Comparison of ENCODE assay signal across 11 cellular contexts in genomic region chr18:79616651-79617518, GRCh38.
DNase-seq lines count a peak whose midpoint lies in the region; ATAC-seq and TF ChIP-seq lines count a peak whose summit lies in the region.
"Had no signal": no experiment of that assay in that cellular context is flagged by ENCODE, and none has a peak within 500 bp of the region (broad histone marks: within the 10 kb centered on the region; RNA-seq: fewer than 3 reads in every experiment).

No MANE protein-coding gene starts in this region.

- no peaks in the 10 kb centered on the region for H3K27me3 ChIP-seq in GM23338 (ENCODE audit: insufficient read depth)

- H4K20me1 ChIP-seq in GM23338 (replicated peaks; ENCODE audit: insufficient read depth): no peaks in the 10 kb centered on the region

- H3K36me3 Mint-ChIP-seq in GM23338 (ENCODE audit: low read depth): no peaks in the 10 kb centered on the region
- H3K36me3 Mint-ChIP-seq in stimulated activated memory B cell treated with anti-CD40 and anti-IgM and Interleukin-4, amounts not matched to agents 10 μg/mL and 1 μg/mL and 100 μg/mL, for 72 hours: no peaks in the 10 kb centered on the region
- peaks cover 2% of the 10 kb centered on the region for H3K36me3 Mint-ChIP-seq in activated CD4-positive, alpha-beta T cell treated with anti-CD3 and anti-CD28 coated beads, Interleukin-2, amount 10 ng/mL, durations not matched to agents 7 days and 5 days (ENCODE audit: low read depth)
- H3K36me3 Mint-ChIP-seq: IgD-negative memory B cell had no signal

- POLR2A ChIA-PET in activated CD4-positive, alpha-beta T cell treated with anti-CD3 and anti-CD28 coated beads, Interleukin-2, amount 10 ng/mL, durations not matched to agents 7 days and 5 days (lab: Charles Lee): no interaction called here

- H3K4me3 Mint-ChIP-seq in GM23338: peak overlapping the region; percentile 61
- no peak overlapping the region for H3K4me3 Mint-ChIP-seq in stimulated activated memory B cell treated with anti-CD40 and anti-IgM and Interleukin-4, amounts not matched to agents 10 μg/mL and 1 μg/mL and 100 μg/mL, for 72 hours
- H3K4me3 Mint-ChIP-seq in activated CD4-positive, alpha-beta T cell treated with anti-CD3 and anti-CD28 coated beads, Interleukin-2, amount 10 ng/mL, durations not matched to agents 7 days and 5 days: no peak overlapping the region

- H3K9me2 ChIP-seq in GM23338 (ENCODE audit: insufficient read depth): no peaks in the 10 kb centered on the region

- no peaks in the 10 kb centered on the region for H3K79me2 ChIP-seq in GM23338 (replicated peaks; ENCODE audit: insufficient read depth)

- H2AFZ ChIP-seq in GM23338: peak overlapping the region; percentile 89; the same call in 1 of the 2 replicates

- H3K27ac Mint-ChIP-seq in GM23338: no peak overlapping the region
- H3K27ac Mint-ChIP-seq in stimulated activated memory B cell treated with anti-CD40 and anti-IgM and Interleukin-4, amounts not matched to agents 10 μg/mL and 1 μg/mL and 100 μg/mL, for 72 hours: no peak overlapping the region
- no peak overlapping the region for H3K27ac Mint-ChIP-seq in activated CD4-positive, alpha-beta T cell treated with anti-CD3 and anti-CD28 coated beads, Interleukin-2, amount 10 ng/mL, durations not matched to agents 7 days and 5 days
- H3K27ac Mint-ChIP-seq: IgD-negative memory B cell had no signal

- H3K4me1 Mint-ChIP-seq in GM23338: peaks cover 3% of the 10 kb centered on the region
- H3K4me1 Mint-ChIP-seq in stimulated activated memory B cell treated with anti-CD40 and anti-IgM and Interleukin-4, amounts not matched to agents 10 μg/mL and 1 μg/mL and 100 μg/mL, for 72 hours: no peaks in the 10 kb centered on the region
- H3K4me1 Mint-ChIP-seq in activated CD4-positive, alpha-beta T cell treated with anti-CD3 and anti-CD28 coated beads, Interleukin-2, amount 10 ng/mL, durations not matched to agents 7 days and 5 days: no peaks in the 10 kb centered on the region
- H3K4me1 Mint-ChIP-seq: IgD-negative memory B cell had no signal

- peak; percentile 69 for ATAC-seq in GM23338
- ATAC-seq in stimulated activated memory B cell treated with anti-CD40 and anti-IgM and Interleukin-4, amounts not matched to agents 10 μg/mL and 1 μg/mL and 100 μg/mL, for 72 hours: peak; percentile 52
- ATAC-seq in GM19467 (IDR thresholded peaks at IDR 0.05; ENCODE audit: unreplicated experiment): no peak

- H3K9me3 ChIP-seq in iPS-18c (ENCODE audit: control insufficient read depth, insufficient read depth, low read length): no peaks in the 10 kb centered on the region

- no peaks in the 10 kb centered on the region for H3K9me3 Mint-ChIP-seq in GM23338
- H3K9me3 Mint-ChIP-seq in stimulated activated memory B cell treated with anti-CD40 and anti-IgM and Interleukin-4, amounts not matched to agents 10 μg/mL and 1 μg/mL and 100 μg/mL, for 72 hours: no peaks in the 10 kb centered on the region
- no peaks in the 10 kb centered on the region for H3K9me3 Mint-ChIP-seq in activated CD4-positive, alpha-beta T cell treated with anti-CD3 and anti-CD28 coated beads, Interleukin-2, amount 10 ng/mL, durations not matched to agents 7 days and 5 days
- H3K9me3 Mint-ChIP-seq: IgD-negative memory B cell had no signal

- DNase-seq in GM23338 (ENCODE audit: low spot score) (peak; percentile 61), choroid plexus epithelial cell (ENCODE audit: low read depth) (peak; percentile 22), hippocampal formation (lab: John Stamatoyannopoulos, UW) (no peak), LoVo (ENCODE audit: low spot score) (no peak)
- no peak for DNase-seq in activated CD4-positive, alpha-beta T cell treated with anti-CD3 and anti-CD28 coated beads, Interleukin-2, amount 10 ng/mL, durations not matched to agents 7 days and 5 days
- DNase-seq: DMS79; effector memory CD4-positive, alpha-beta T cell had no signal

- H3K4me2 ChIP-seq in GM23338: peak overlapping the region; percentile 71

- CTCF ChIA-PET in activated CD4-positive, alpha-beta T cell treated with anti-CD3 and anti-CD28 coated beads, Interleukin-2, amount 10 ng/mL, durations not matched to agents 7 days and 5 days (lab: Charles Lee): no interaction called here

- no peaks in the 10 kb centered on the region for H3K36me3 ChIP-seq in GM23338 (ENCODE audit: insufficient read depth)

- H3K4me1 ChIP-seq in GM23338 (ENCODE audit: insufficient read depth): peaks cover 7% of the 10 kb centered on the region; the same call in 1 of the 2 replicates

- H3K4me3 ChIP-seq in GM23338 (peak overlapping the region; percentile 53), choroid plexus epithelial cell (ENCODE audit: low read depth, low read length) (peak overlapping the region; percentile 38), iPS-18c (ENCODE audit: insufficient read depth, low read depth, low read length) (peak overlapping the region; percentile 36; the same call in 1 of the 2 replicates)

- TF ChIP-seq CTCF in GM23338 (conservative IDR thresholded peaks at IDR 0.05; ENCODE audit: low read depth in 2 of 2) (no peak), choroid plexus epithelial cell (conservative IDR thresholded peaks at IDR 0.05; ENCODE audit: low read depth, low read length) (no peak)

- no peaks in the 10 kb centered on the region; the same call in 1 of the 2 replicates for H3F3A ChIP-seq in GM23338 (replicated peaks; ENCODE audit: low read depth)

- H3K27ac ChIP-seq in GM23338 (ENCODE audit: low read depth): no peak overlapping the region

- H3K27me3 Mint-ChIP-seq in GM23338 (ENCODE audit: insufficient read depth, low read depth, poor library complexity): peaks cover 9% of the 10 kb centered on the region
- no peaks in the 10 kb centered on the region for H3K27me3 Mint-ChIP-seq in stimulated activated memory B cell treated with anti-CD40 and anti-IgM and Interleukin-4, amounts not matched to agents 10 μg/mL and 1 μg/mL and 100 μg/mL, for 72 hours
- no peaks in the 10 kb centered on the region for H3K27me3 Mint-ChIP-seq in activated CD4-positive, alpha-beta T cell treated with anti-CD3 and anti-CD28 coated beads, Interleukin-2, amount 10 ng/mL, durations not matched to agents 7 days and 5 days

TF ChIP-seq in GM23338, 12 proteins besides CTCF, POLR2A, EP300 and RAD21 (continues in another document):
- TF ChIP-seq EZH2 (IDR thresholded peaks at IDR 0.05; ENCODE audit: low read depth, unreplicated experiment) (no peak), ZNF331 (CRISPR knock-in tag; IDR thresholded peaks at IDR 0.05; ENCODE audit: low read depth) (no peak), ZNF114 (CRISPR knock-in tag; IDR thresholded peaks at IDR 0.05) (no peak), EZH2phosphoT487 (IDR thresholded peaks at IDR 0.05; ENCODE audit: unreplicated experiment) (no peak), CREB1 (CRISPR knock-in tag; IDR thresholded peaks at IDR 0.05; ENCODE audit: low read depth) (no peak), POLR2AphosphoS5 (IDR thresholded peaks at IDR 0.05; ENCODE audit: low read depth) (no peak)
- TF ChIP-seq, protein P1, sequence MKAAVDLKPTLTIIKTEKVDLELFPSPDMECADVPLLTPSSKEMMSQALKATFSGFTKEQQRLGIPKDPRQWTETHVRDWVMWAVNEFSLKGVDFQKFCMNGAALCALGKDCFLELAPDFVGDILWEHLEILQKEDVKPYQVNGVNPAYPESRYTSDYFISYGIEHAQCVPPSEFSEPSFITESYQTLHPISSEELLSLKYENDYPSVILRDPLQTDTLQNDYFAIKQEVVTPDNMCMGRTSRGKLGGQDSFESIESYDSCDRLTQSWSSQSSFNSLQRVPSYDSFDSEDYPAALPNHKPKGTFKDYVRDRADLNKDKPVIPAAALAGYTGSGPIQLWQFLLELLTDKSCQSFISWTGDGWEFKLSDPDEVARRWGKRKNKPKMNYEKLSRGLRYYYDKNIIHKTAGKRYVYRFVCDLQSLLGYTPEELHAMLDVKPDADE (IDR thresholded peaks at IDR 0.05): no peak
- TF ChIP-seq, protein P2, sequence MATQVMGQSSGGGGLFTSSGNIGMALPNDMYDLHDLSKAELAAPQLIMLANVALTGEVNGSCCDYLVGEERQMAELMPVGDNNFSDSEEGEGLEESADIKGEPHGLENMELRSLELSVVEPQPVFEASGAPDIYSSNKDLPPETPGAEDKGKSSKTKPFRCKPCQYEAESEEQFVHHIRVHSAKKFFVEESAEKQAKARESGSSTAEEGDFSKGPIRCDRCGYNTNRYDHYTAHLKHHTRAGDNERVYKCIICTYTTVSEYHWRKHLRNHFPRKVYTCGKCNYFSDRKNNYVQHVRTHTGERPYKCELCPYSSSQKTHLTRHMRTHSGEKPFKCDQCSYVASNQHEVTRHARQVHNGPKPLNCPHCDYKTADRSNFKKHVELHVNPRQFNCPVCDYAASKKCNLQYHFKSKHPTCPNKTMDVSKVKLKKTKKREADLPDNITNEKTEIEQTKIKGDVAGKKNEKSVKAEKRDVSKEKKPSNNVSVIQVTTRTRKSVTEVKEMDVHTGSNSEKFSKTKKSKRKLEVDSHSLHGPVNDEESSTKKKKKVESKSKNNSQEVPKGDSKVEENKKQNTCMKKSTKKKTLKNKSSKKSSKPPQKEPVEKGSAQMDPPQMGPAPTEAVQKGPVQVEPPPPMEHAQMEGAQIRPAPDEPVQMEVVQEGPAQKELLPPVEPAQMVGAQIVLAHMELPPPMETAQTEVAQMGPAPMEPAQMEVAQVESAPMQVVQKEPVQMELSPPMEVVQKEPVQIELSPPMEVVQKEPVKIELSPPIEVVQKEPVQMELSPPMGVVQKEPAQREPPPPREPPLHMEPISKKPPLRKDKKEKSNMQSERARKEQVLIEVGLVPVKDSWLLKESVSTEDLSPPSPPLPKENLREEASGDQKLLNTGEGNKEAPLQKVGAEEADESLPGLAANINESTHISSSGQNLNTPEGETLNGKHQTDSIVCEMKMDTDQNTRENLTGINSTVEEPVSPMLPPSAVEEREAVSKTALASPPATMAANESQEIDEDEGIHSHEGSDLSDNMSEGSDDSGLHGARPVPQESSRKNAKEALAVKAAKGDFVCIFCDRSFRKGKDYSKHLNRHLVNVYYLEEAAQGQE (IDR thresholded peaks at IDR 0.05; ENCODE audit: unreplicated experiment): no peak

Comparison
In these comparisons a context has a peak if more than half of its experiments do, and no peak if none do; other contexts are left out.
1. DNase-seq: peak in GM23338 (single experiment) and choroid plexus epithelial cell (single experiment); none in hippocampal formation (0 of 2), activated CD4-positive, alpha-beta T cell treated with anti-CD3 and anti-CD28 coated beads, Interleukin-2, amount 10 ng/mL, durations not matched to agents 7 days and 5 days (single experiment) and LoVo (single experiment).
2. Peak in every context shown above with its lines, with median percentiles within 50 percentile points of each other: H3K4me3 ChIP-seq.